In the genomic region with DNA sequence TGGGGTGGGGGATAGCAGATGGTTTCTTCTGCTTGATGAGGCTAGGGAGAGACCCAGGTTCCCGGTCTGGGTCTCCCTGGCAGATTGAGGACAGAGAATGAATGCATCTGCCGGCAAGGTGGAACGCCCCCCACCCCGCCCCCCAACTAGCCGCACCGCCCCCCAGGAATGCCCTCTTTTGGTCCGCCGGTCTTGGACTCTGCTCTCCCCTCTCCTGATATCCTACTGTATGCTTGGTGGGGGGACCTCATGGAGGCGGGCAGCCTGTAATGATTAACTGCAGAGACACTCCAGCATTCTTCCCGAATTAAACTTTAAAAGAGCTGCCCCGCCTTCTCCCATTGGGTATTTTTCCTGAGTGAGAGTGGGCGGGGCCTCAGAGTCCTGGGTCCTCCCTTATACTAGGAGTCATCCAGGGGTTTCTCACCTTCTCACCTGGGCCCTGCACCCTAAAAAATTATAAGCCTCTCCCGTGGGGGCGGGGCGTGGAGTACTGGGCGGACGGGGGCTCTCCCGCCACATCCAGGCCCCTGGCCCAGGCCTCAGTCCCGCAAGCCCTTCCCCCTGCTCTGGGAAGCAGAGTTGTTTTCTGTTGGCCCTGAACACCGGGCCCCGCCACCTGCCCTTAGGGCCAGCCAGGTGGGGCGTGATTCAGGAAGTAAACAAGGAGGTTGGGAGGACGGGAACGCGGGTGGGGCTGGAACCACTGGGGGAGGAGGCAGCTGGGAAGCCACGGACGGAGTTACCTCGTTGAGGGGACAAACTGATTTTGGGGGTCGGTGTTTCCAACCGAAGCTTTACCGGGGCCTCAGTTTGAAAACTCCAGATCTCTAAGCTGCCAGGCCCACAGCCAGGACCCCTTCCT, we compare ENCODE assay signal across 6 cellular contexts. TPM values are rescaled to one million over a fixed set of nuclear protein-coding genes. Genes with fewer than 3 reads are reported as not detected.
DNase-seq lines count a peak whose midpoint lies in the region; ATAC-seq and TF ChIP-seq lines count a peak whose summit lies in the region.

No MANE protein-coding gene starts in this region.

- H4K20me1 ChIP-seq in IMR-90 (ENCODE audit: insufficient read depth, low read length) = no peaks in the 10 kb centered on the region

- H3K4me3 ChIP-seq in IMR-90 (ENCODE audit: insufficient read depth, low read depth, low read length) = no peak overlapping the region

- no peak for DNase-seq in IMR-90
- DNase-seq in astrocyte of the hippocampus (ENCODE audit: low read depth, low spot score) = peak; percentile 56
- DNase-seq in dedifferentiated amniotic fluid mesenchymal stem cell (ENCODE audit: extremely low spot score) = no peak

- peaks cover 44% of the 10 kb centered on the region for H3K27me3 ChIP-seq in IMR-90 (ENCODE audit: control insufficient read depth, insufficient read depth, low read length)

- intact Hi-C loops in IMR-90 (cut with micrococcal nuclease) = no loop called here

- no peaks in the 10 kb centered on the region for H3K36me3 Mint-ChIP-seq in nephron (ENCODE audit: low read depth)

- H3K18ac ChIP-seq in IMR-90 (ENCODE audit: low read depth, low read length) = no peak overlapping the region

- peak overlapping the region; percentile 33 to 77; a peak in 2 of 4 replicates for H4K8ac ChIP-seq in IMR-90 (ENCODE audit: low read depth in 2 of 2, low read length in 2 of 2)

- CTCF ChIA-PET in IMR-90 (lab: Yijun Ruan, JAX) = no interaction called here

- peaks cover 16% of the 10 kb centered on the region; the same call in 1 of the 2 replicates for H3K4me1 ChIP-seq in IMR-90 (ENCODE audit: control insufficient read depth, insufficient read depth, low read length)

- no peak overlapping the region for H2BK120ac ChIP-seq in IMR-90 (ENCODE audit: low read depth, low read length)

- H3K27me3 Mint-ChIP-seq in nephron (ENCODE audit: low read depth) = peaks cover 73% of the 10 kb centered on the region

- no peak overlapping the region for H3K9ac ChIP-seq in IMR-90 (ENCODE audit: low read depth, low read length)

- H3K9me1 ChIP-seq in IMR-90 (ENCODE audit: insufficient read depth, low read length) = 0 out of 2 replicates have a peak, but pooled peaks cover 10% of the 10 kb centered on the region

- H4K91ac ChIP-seq in IMR-90 (ENCODE audit: insufficient read depth, low read depth, low read length) = no peak overlapping the region

- TF ChIP-seq RAD21 in IMR-90 (IDR thresholded peaks at IDR 0.05; ENCODE audit: low read length) = no peak

- peak overlapping the region; percentile 77 for H2AK9ac ChIP-seq in IMR-90 (replicated peaks; ENCODE audit: low read depth, low read length, poor library complexity)

- TF ChIP-seq POLR2A in IMR-90 (IDR thresholded peaks at IDR 0.05; ENCODE audit: low read depth, low read length) = no peak

- dilution Hi-C loops in IMR-90 (cut with HindIII; ENCODE audit: low sequenced_read_pairs, unreplicated experiment) = no loop called here

- no TSS peak for BruUV-seq in IMR-90 (replicated peaks; lab: Mats Ljungman, UMichigan)

- no peaks in the 10 kb centered on the region for H3K79me1 ChIP-seq in IMR-90 (ENCODE audit: low read depth in 1 of 2, low read length in 2 of 2)

- no peak overlapping the region; the same call in 1 of the 2 replicates for H3K4me2 ChIP-seq in IMR-90 (ENCODE audit: low read depth, low read length)

- no peak overlapping the region; the same call in 1 of the 2 replicates for H3K4ac ChIP-seq in IMR-90 (ENCODE audit: low read depth, low read length)

- peak; percentile 73 for ATAC-seq in IMR-90 (ENCODE audit: low read depth)
- no peak for ATAC-seq in HG03565 (IDR thresholded peaks at IDR 0.05; ENCODE audit: unreplicated experiment)
- ATAC-seq in GM18520 (IDR thresholded peaks at IDR 0.05; ENCODE audit: unreplicated experiment) = no peak

- in situ Hi-C loops in IMR-90 (cut with MboI; ENCODE audit: low sequenced_read_pairs) = no loop called here

- peak overlapping the region; percentile 77 to 88 (median 84) for H3K4me3 Mint-ChIP-seq in nephron

- no peak overlapping the region for H3K27ac ChIP-seq in IMR-90 (ENCODE audit: insufficient read depth, low read length)

- no peak overlapping the region for H3K23ac ChIP-seq in IMR-90 (ENCODE audit: low read depth, low read length)

- no peak overlapping the region for H3K56ac ChIP-seq in IMR-90 (ENCODE audit: extremely low read depth, insufficient read depth, low read length)

- no peak overlapping the region for H4K5ac ChIP-seq in IMR-90 (ENCODE audit: low read depth, low read length)

- no peak overlapping the region for H2BK5ac ChIP-seq in IMR-90 (ENCODE audit: low read depth, low read length, poor library complexity, severe bottlenecking)

- POLR2A ChIA-PET in IMR-90 (lab: Charles Lee; ENCODE audit: unreplicated experiment) = no interaction called here

- peaks cover 20% of the 10 kb centered on the region for H3K4me1 Mint-ChIP-seq in nephron

- no peak overlapping the region for H3K14ac ChIP-seq in IMR-90 (replicated peaks; ENCODE audit: low read depth, low read length)

- no peak overlapping the region for H2BK20ac ChIP-seq in IMR-90 (ENCODE audit: low read depth, low read length)

- no peaks in the 10 kb centered on the region for H3K9me3 ChIP-seq in IMR-90 (ENCODE audit: control insufficient read depth, insufficient read depth, low read length)

- H2AFZ ChIP-seq in IMR-90 (replicated peaks; ENCODE audit: low read length, poor library complexity) = peak overlapping the region; percentile 92

- peak overlapping the region; percentile 63; the same call in 1 of the 3 replicates for H2BK15ac ChIP-seq in IMR-90 (ENCODE audit: low read depth, low read length)

- no peaks in the 10 kb centered on the region for H3K9me3 Mint-ChIP-seq in nephron

- TF ChIP-seq CTCF in IMR-90 (conservative IDR thresholded peaks at IDR 0.05; ENCODE audit: low read depth, low read length) (no peak), nephron (IDR thresholded peaks at IDR 0.05; ENCODE audit: unreplicated experiment in 3 of 3) (no peak)

- H3K36me3 ChIP-seq in IMR-90 (ENCODE audit: control insufficient read depth, insufficient read depth, low read length) = no peaks in the 10 kb centered on the region

- peak overlapping the region; percentile 39 for H2AK5ac ChIP-seq in IMR-90 (ENCODE audit: low read depth, low read length)

- H3K27ac Mint-ChIP-seq in nephron = peak overlapping the region; percentile 85 to 93 (median 87)

- no CpG with 5 or more reads among the region's 31 CpGs for WGBS in IMR-90 (ENCODE audit: extremely low coverage in 2 of 2, insufficient read length in 1 of 2), 2 experiments

TF ChIP-seq in IMR-90, 13 proteins besides CTCF, POLR2A, EP300 and RAD21:
- TF ChIP-seq MAFK (IDR thresholded peaks at IDR 0.05; ENCODE audit: low read depth, low read length) = no peak
- TF ChIP-seq, protein P1, sequence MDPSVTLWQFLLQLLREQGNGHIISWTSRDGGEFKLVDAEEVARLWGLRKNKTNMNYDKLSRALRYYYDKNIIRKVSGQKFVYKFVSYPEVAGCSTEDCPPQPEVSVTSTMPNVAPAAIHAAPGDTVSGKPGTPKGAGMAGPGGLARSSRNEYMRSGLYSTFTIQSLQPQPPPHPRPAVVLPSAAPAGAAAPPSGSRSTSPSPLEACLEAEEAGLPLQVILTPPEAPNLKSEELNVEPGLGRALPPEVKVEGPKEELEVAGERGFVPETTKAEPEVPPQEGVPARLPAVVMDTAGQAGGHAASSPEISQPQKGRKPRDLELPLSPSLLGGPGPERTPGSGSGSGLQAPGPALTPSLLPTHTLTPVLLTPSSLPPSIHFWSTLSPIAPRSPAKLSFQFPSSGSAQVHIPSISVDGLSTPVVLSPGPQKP (IDR thresholded peaks at IDR 0.05; ENCODE audit: borderline replicate concordance, low read depth, low read length) = no peak
- TF ChIP-seq MAZ (IDR thresholded peaks at IDR 0.05; ENCODE audit: borderline replicate concordance, low read depth, low read length) = no peak
- TF ChIP-seq MXI1 (IDR thresholded peaks at IDR 0.05; ENCODE audit: borderline replicate concordance, low read depth, low read length) = no peak
- no peak for TF ChIP-seq RFX5 (IDR thresholded peaks at IDR 0.05; ENCODE audit: low read depth, low read length)
- TF ChIP-seq NFE2L2 (IDR thresholded peaks at IDR 0.05; ENCODE audit: low read depth, low read length) = no peak
- no peak for TF ChIP-seq CHD1 (IDR thresholded peaks at IDR 0.05; ENCODE audit: low read depth, low read length)
- TF ChIP-seq BHLHE40 (IDR thresholded peaks at IDR 0.05; ENCODE audit: low read depth, low read length) = no peak
- TF ChIP-seq FOS (IDR thresholded peaks at IDR 0.05; ENCODE audit: low read depth, low read length) = no peak

RNA-seq across cellular contexts. Expression of a gene that starts 1.5 kb away (rescaled TPM):
- total RNA-seq in IMR-90 (2012; rRNA removed) = under 0.01 and 0.18 TPM in 2 replicates
- polyA plus RNA-seq in IMR-90 (2012; rRNA removed) = 0.14 and 0.36 TPM in 2 replicates
- polyA plus RNA-seq in IMR-90 (2012; cell fraction: cytosol; rRNA removed) = 0.12 and 0.26 TPM in 2 replicates
- 0.57 and 1.1 TPM in 2 replicates for polyA plus RNA-seq in IMR-90 (2012; cell fraction: nucleus; rRNA removed; ENCODE audit: low replicate concordance)

RNA-seq across cellular contexts. Expression of a gene that starts 8.9 kb away (rescaled TPM):
- 20.3 and 22.2 TPM in 2 replicates for total RNA-seq in IMR-90 (2012; rRNA removed)
- polyA plus RNA-seq in IMR-90 (2012; rRNA removed) = 75.6 and 82.4 TPM in 2 replicates
- polyA plus RNA-seq in IMR-90 (2012; cell fraction: cytosol; rRNA removed) = 81.7 and 149 TPM in 2 replicates
- polyA plus RNA-seq in IMR-90 (2012; cell fraction: nucleus; rRNA removed; ENCODE audit: low replicate concordance) = 24.0 and 30.9 TPM in 2 replicates

RNA-seq across cellular contexts. Expression of a gene that starts 39.4 kb away (rescaled TPM):
- 26.1 and 28.7 TPM in 2 replicates for total RNA-seq in IMR-90 (2012; rRNA removed)
- 33.3 and 34.6 TPM in 2 replicates for polyA plus RNA-seq in IMR-90 (2012; rRNA removed)
- 26.4 and 33.2 TPM in 2 replicates for polyA plus RNA-seq in IMR-90 (2012; cell fraction: cytosol; rRNA removed)
- 34.2 and 69.9 TPM in 2 replicates for polyA plus RNA-seq in IMR-90 (2012; cell fraction: nucleus; rRNA removed; ENCODE audit: low replicate concordance)

RNA-seq across cellular contexts. Expression of a gene that starts 51.4 kb away (rescaled TPM):
- total RNA-seq in IMR-90 (2012; rRNA removed) = 3.6 and 4.3 TPM in 2 replicates
- polyA plus RNA-seq in IMR-90 (2012; rRNA removed) = 9.8 and 10.4 TPM in 2 replicates
- polyA plus RNA-seq in IMR-90 (2012; cell fraction: cytosol; rRNA removed) = 7.2 and 13.5 TPM in 2 replicates
- 40.4 and 52.8 TPM in 2 replicates for polyA plus RNA-seq in IMR-90 (2012; cell fraction: nucleus; rRNA removed; ENCODE audit: low replicate concordance)
